Comparison of ENCODE assay signal across 8 cellular contexts in the genomic region with DNA sequence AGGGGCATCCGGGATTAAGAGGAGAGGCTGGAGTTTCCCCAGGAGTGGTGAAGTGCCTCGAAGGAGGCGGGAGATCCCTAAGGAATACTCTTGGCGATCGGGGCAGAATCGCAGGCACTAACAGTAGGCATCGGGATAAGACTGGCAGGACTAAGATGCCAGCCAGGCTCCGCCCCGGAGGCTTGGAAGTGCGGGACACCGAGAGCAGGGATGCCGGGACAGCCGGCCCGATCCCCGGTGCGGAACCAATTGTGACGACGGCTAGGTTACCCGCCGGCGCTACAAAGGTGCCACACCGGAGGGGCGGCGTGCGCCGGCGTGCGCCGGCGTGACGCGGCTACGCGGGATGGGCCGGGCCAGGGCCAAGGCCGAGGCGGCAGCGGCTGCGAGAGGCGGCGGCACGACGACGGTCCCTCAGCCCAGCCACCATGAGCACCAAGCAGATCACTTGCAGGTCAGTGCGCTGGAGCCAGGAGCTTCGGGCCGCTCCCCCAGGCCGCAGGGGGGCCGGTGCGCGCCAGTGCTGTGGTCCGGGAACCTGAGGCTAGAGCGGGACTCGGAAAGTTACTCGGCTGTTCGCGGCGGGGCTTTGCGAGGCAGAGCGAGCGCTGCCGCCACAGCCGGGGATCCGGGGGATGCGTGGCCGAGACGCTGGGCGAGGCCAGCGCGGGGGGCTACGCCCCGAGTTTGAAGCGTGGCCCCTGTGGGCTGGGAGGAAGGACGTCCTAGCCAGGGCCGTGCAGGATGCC.
A peak's percentile ranks its signal among the peaks of the same experiment; 100 is the strongest.
DNase-seq lines count a peak whose midpoint lies in the region; ATAC-seq and TF ChIP-seq lines count a peak whose summit lies in the region.

A gene with protein sequence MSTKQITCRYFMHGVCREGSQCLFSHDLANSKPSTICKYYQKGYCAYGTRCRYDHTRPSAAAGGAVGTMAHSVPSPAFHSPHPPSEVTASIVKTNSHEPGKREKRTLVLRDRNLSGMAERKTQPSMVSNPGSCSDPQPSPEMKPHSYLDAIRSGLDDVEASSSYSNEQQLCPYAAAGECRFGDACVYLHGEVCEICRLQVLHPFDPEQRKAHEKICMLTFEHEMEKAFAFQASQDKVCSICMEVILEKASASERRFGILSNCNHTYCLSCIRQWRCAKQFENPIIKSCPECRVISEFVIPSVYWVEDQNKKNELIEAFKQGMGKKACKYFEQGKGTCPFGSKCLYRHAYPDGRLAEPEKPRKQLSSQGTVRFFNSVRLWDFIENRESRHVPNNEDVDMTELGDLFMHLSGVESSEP (plus strand): TSS at position 365 of the 749 bp plus-strand sequence. CDS start 64 bp downstream, at position 429.

- no peaks in the 10 kb centered on the region for H3K9me3 Mint-ChIP-seq in nephron
- H3K9me3 Mint-ChIP-seq in stimulated activated naive CD8-positive, alpha-beta T cell treated with anti-CD3 and anti-CD28 coated beads, Interleukin-15, Interleukin-2, amounts not matched to agents 100 ng/mL and 50 ng/mL, for 24 hours = no peaks in the 10 kb centered on the region

- H2AFZ ChIP-seq in DND-41 (ENCODE audit: low read depth, low read length) = peak within 1 kb of the TSS; percentile 89

- peak within 1 kb of the TSS; percentile 86 for H3K27ac ChIP-seq in DND-41 (ENCODE audit: low read length)

- no peaks in the 10 kb centered on the region for H3K36me3 Mint-ChIP-seq in nephron (ENCODE audit: low read depth)
- no peaks in the 10 kb centered on the region for H3K36me3 Mint-ChIP-seq in stimulated activated naive CD8-positive, alpha-beta T cell treated with anti-CD3 and anti-CD28 coated beads, Interleukin-15, Interleukin-2, amounts not matched to agents 100 ng/mL and 50 ng/mL, for 24 hours (ENCODE audit: low read depth)

- peaks cover 44% of the 10 kb centered on the region for H3K4me1 ChIP-seq in DND-41 (ENCODE audit: insufficient read depth, low read length)

- no peaks in the 10 kb centered on the region for H3K27me3 ChIP-seq in DND-41 (ENCODE audit: insufficient read depth, low read length, poor library complexity)

- peak; percentile 100 for TF ChIP-seq POLR2A in Raji (IDR thresholded peaks at IDR 0.05; ENCODE audit: insufficient read depth, low read depth, low read length)

- in situ Hi-C loops in KBM-7 (cut with MboI; ENCODE audit: low pct_unique_long_range_greater_than_20kb, low sequenced_read_pairs) = no loop called here

- H3K4me2 ChIP-seq in DND-41 (ENCODE audit: insufficient read depth, low read length) = peak within 1 kb of the TSS; percentile 76

- DNase-seq in DND-41 (peak; percentile 86), KBM-7 (peak; percentile 90), fibroblast of pulmonary artery (ENCODE audit: low read depth) (peak; percentile 86)
- DNase-seq in activated T-helper 9 cell treated with anti-CD3 and anti-CD28 coated beads, Interleukin-2, amount 50 U/mL, for 16 hours (ENCODE audit: low read depth) = peak; percentile 79

- peaks cover 7% of the 10 kb centered on the region for H3K27me3 Mint-ChIP-seq in nephron (ENCODE audit: low read depth)
- peaks cover 21% of the 10 kb centered on the region for H3K27me3 Mint-ChIP-seq in stimulated activated naive CD8-positive, alpha-beta T cell treated with anti-CD3 and anti-CD28 coated beads, Interleukin-15, Interleukin-2, amounts not matched to agents 100 ng/mL and 50 ng/mL, for 24 hours

- peak within 1 kb of the TSS; percentile 91 for H3K9ac ChIP-seq in DND-41 (ENCODE audit: low read depth, low read length)

- no peaks in the 10 kb centered on the region; the same call in 1 of the 2 replicates for H3K36me3 ChIP-seq in DND-41 (ENCODE audit: insufficient read depth, low read length)

- H3K79me2 ChIP-seq in DND-41 (ENCODE audit: insufficient read depth, low read length) = peaks cover 50% of the 10 kb centered on the region

- H3K4me3 ChIP-seq in DND-41 (ENCODE audit: low read depth in 1 of 2, low read length in 2 of 2) (peak within 1 kb of the TSS; percentile 80 to 91), fibroblast of pulmonary artery (replicated peaks; ENCODE audit: low read depth, low read length) (peak within 1 kb of the TSS; percentile 76)

- no peaks in the 10 kb centered on the region for H3K9me3 ChIP-seq in DND-41 (ENCODE audit: insufficient read depth, low read length, severe bottlenecking)

- peak within 1 kb of the TSS; percentile 90 to 91 (median 90) for H3K4me3 Mint-ChIP-seq in nephron
- H3K4me3 Mint-ChIP-seq in stimulated activated naive CD8-positive, alpha-beta T cell treated with anti-CD3 and anti-CD28 coated beads, Interleukin-15, Interleukin-2, amounts not matched to agents 100 ng/mL and 50 ng/mL, for 24 hours = peak within 1 kb of the TSS; percentile 90

- H3K4me1 Mint-ChIP-seq in nephron = peaks cover 40% of the 10 kb centered on the region
- peaks cover 61% of the 10 kb centered on the region for H3K4me1 Mint-ChIP-seq in stimulated activated naive CD8-positive, alpha-beta T cell treated with anti-CD3 and anti-CD28 coated beads, Interleukin-15, Interleukin-2, amounts not matched to agents 100 ng/mL and 50 ng/mL, for 24 hours (ENCODE audit: low read depth)

- H4K20me1 ChIP-seq in DND-41 (ENCODE audit: insufficient read depth, low read length) = peaks cover 37% of the 10 kb centered on the region; the same call in 1 of the 2 replicates

- TF ChIP-seq CTCF in DND-41 (IDR thresholded peaks at IDR 0.05; ENCODE audit: borderline replicate concordance, extremely low read depth, low read length, poor library complexity, severe bottlenecking) = no peak
- no peak for TF ChIP-seq CTCF in fibroblast of pulmonary artery (IDR thresholded peaks at IDR 0.05; ENCODE audit: low read length, missing control alignments)
- no peak for TF ChIP-seq CTCF in nephron (IDR thresholded peaks at IDR 0.05; ENCODE audit: unreplicated experiment in 3 of 3)

- peak; percentile 92 for ATAC-seq in DND-41 (ENCODE audit: insufficient read depth, low read depth)
- peak; percentile 83 for ATAC-seq in GM21717 (IDR thresholded peaks at IDR 0.05; ENCODE audit: unreplicated experiment)

- peak within 1 kb of the TSS; percentile 88 to 95 (median 94) for H3K27ac Mint-ChIP-seq in nephron
- H3K27ac Mint-ChIP-seq in stimulated activated naive CD8-positive, alpha-beta T cell treated with anti-CD3 and anti-CD28 coated beads, Interleukin-15, Interleukin-2, amounts not matched to agents 100 ng/mL and 50 ng/mL, for 24 hours = peak within 1 kb of the TSS; percentile 86

Comparison
In these comparisons a context has a peak if more than half of its experiments do, and no peak if none do; other contexts are left out.
1. Peak in every context shown above with its lines: DNase-seq, ATAC-seq, H3K4me3 ChIP-seq and H3K27ac ChIP-seq.